Comparison of ENCODE assay signal across 8 cellular contexts in genomic region chr2:30862054-30862651, GRCh38. TPM values are rescaled to one million over a fixed set of nuclear protein-coding genes. Genes with fewer than 3 reads are reported as not detected.
DNase-seq lines count a peak whose midpoint lies in the region; ATAC-seq, FAIRE-seq and TF ChIP-seq lines count a peak whose summit lies in the region.

No MANE protein-coding gene starts in this region.

- TF ChIP-seq RAD21 in GM12878 (IDR thresholded peaks at IDR 0.05; ENCODE audit: insufficient read depth, low read depth, low read length) = peak; percentile 72

- TF ChIP-seq CTCF in GM13977 (IDR thresholded peaks at IDR 0.05; ENCODE audit: extremely low read depth, insufficient read depth, missing control alignments) (peak; percentile 66), RWPE2 (IDR thresholded peaks at IDR 0.05; ENCODE audit: poor library complexity, severe bottlenecking) (peak; percentile 92), GM12878 (IDR thresholded peaks at IDR 0.05 in 2 of 3, conservative IDR thresholded peaks at IDR 0.05 in 1 of 3; ENCODE audit: control insufficient read depth in 2 of 3, extremely low read depth in 1 of 3, insufficient read depth in 1 of 3, low read depth in 3 of 3, low read length in 3 of 3) (peak; percentile 72 to 92 (median 86))

- no peak overlapping the region for H3K4me2 ChIP-seq in GM12878 (ENCODE audit: control insufficient read depth, insufficient read depth)

- TF ChIP-seq EP300 in GM12878 (IDR thresholded peaks at IDR 0.05; ENCODE audit: borderline replicate concordance in 1 of 2, control insufficient read depth in 1 of 2, low read depth in 2 of 2, low read length in 2 of 2) = no peak

- SMC1A ChIA-PET in GM12878 (lab: Charles Lee; ENCODE audit: uncharacterized antibody, unreplicated experiment) = interaction anchor here (0.8 to 7.2 kb wide), 15 partner anchors 10 to 697 kb away, joined by 3 to 59 read pairs (median 4); partner anchors contain the start of gene GALNT14

- POLR2A ChIA-PET in GM12878 (lab: Charles Lee) = no interaction called here

- WGBS in GM12878 (ENCODE audit: insufficient coverage, insufficient replicate concordance, low lambda C conversion rate, missing lambda C conversion rate) = 2% methylated on average over 3 of the region's 3 CpGs

- H3K27ac ChIP-seq in RWPE2 (ENCODE audit: poor library complexity, severe bottlenecking) = no peak overlapping the region
- no peak overlapping the region for H3K27ac ChIP-seq in GM12878 (ENCODE audit: control insufficient read depth, insufficient read depth)

- no peak for FAIRE-seq in GM12878 (lab: Jason Lieb, UNC)

- RAD21 ChIA-PET in GM12878 (lab: Charles Lee; ENCODE audit: unreplicated experiment) = interaction anchor here (0.6 to 6.6 kb wide), 11 partner anchors 10 to 698 kb away, joined by 3 to 61 read pairs (median 6); partner anchors contain the start of gene GALNT14

- H3K4me3 ChIP-seq in RWPE2 (ENCODE audit: severe bottlenecking) (no peak overlapping the region), GM12878 (no peak overlapping the region)

- in situ Hi-C loops in GM13977 (cut with MboI; ENCODE audit: low pct_unique_long_range_greater_than_20kb, low sequenced_read_pairs, unreplicated experiment) (no loop called here), GM12878 (cut with MboI) (loop anchor here (5.0 to 10.0 kb wide), 3 partner anchors 145 to 470 kb away; no protein-coding TSS in a partner anchor)

- ATAC-seq in RWPE2 (ENCODE audit: low read depth) (peak; percentile 68), GM12878 (peak; percentile 84)

- no TSS peak for BruUV-seq in GM12878 (replicated peaks; lab: Mats Ljungman, UMichigan)

- intact Hi-C loops in GM12878 (cut with micrococcal nuclease; ENCODE audit: unreplicated experiment) = loop anchor here (1.0 to 10.0 kb wide), 4 partner anchors 148 to 697 kb away; no protein-coding TSS in a partner anchor

- TF ChIP-seq POLR2A in GM12878 (IDR thresholded peaks at IDR 0.05; ENCODE audit: low read depth, low read length) = no peak

- no peak overlapping the region for H2AFZ ChIP-seq in GM12878 (ENCODE audit: control insufficient read depth, low read depth, low read length)

- H3K36me3 ChIP-seq in RWPE2 (ENCODE audit: low read depth) = no peaks in the 10 kb centered on the region
- H3K36me3 ChIP-seq in GM12878 (ENCODE audit: control insufficient read depth in 2 of 2, insufficient read depth in 2 of 2, low read length in 1 of 2) = no peaks in the 10 kb centered on the region

- no peaks in the 10 kb centered on the region for H4K20me1 ChIP-seq in GM12878 (ENCODE audit: control insufficient read depth, insufficient read depth)

- DNase-seq in AG20443 (ENCODE audit: low spot score) = peak; percentile 67
- peak; percentile 61 for DNase-seq in GM13977 (ENCODE audit: low spot score)
- DNase-seq in Kasumi-1 (lab: John Stamatoyannopoulos, UW) = peak; percentile 68 to 76
- DNase-seq in RWPE2 (ENCODE audit: low spot score) = peak; percentile 76
- no peak for DNase-seq in GM12878 (ENCODE audit: low read depth, low spot score)
- DNase-seq in iris pigment epithelial cell (ENCODE audit: low read depth) = peak; percentile 71
- peak in 2 of 3 experiments; percentile 4 to 31 for DNase-seq in stimulated activated CD4-positive, alpha-beta T cell treated with anti-CD3 and anti-CD28 coated beads, TNF-alpha, amount 100 ng/mL, for 24 hours (ENCODE audit: low read depth in 3 of 3)
- DNase-seq in middle frontal gyrus (ENCODE audit: extremely low spot score, low spot score) = no peak

- no peak overlapping the region for H3K9ac ChIP-seq in GM12878 (ENCODE audit: control insufficient read depth, insufficient read depth, low read length)

- H3K27me3 ChIP-seq in RWPE2 (ENCODE audit: insufficient read depth, poor library complexity, severe bottlenecking) (no peaks in the 10 kb centered on the region), GM12878 (replicated peaks in 1 of 2; ENCODE audit: control insufficient read depth in 2 of 2, insufficient read depth in 2 of 2, low read length in 1 of 2) (no peaks in the 10 kb centered on the region)

- H3K9me3 ChIP-seq in RWPE2 (ENCODE audit: severe bottlenecking) (no peaks in the 10 kb centered on the region), GM12878 (replicated peaks; ENCODE audit: control insufficient read depth, insufficient read depth, low read length) (no peaks in the 10 kb centered on the region)

- H3K79me2 ChIP-seq in GM12878 (ENCODE audit: control insufficient read depth, insufficient read depth, low read length) = no peaks in the 10 kb centered on the region

- CTCF ChIA-PET in GM12878 (lab: Yijun Ruan, JAX) = interaction anchor here (0.6 to 8.5 kb wide), 31 partner anchors 10 to 1358 kb away, joined by 3 to 147 read pairs (median 4); partner anchors contain the start of gene EHD3

- no peaks in the 10 kb centered on the region for H3K4me1 ChIP-seq in RWPE2 (ENCODE audit: insufficient read depth, poor library complexity, severe bottlenecking)
- H3K4me1 ChIP-seq in GM12878 (ENCODE audit: control insufficient read depth, insufficient read depth, low read length) = peaks cover 14% of the 10 kb centered on the region

TF ChIP-seq in GM12878, 131 proteins besides CTCF, POLR2A, EP300 and RAD21 (continues in another document):
- TF ChIP-seq BCL11A (IDR thresholded peaks at IDR 0.05; ENCODE audit: low read depth, low read length) (no peak), KDM1A (IDR thresholded peaks at IDR 0.05; ENCODE audit: borderline replicate concordance) (no peak), ZZZ3 (IDR thresholded peaks at IDR 0.05; ENCODE audit: control insufficient read depth, insufficient read length, low read depth) (no peak), YY1 (IDR thresholded peaks at IDR 0.05; ENCODE audit: low read depth, low read length) (peak; percentile 78), IKZF1 (conservative IDR thresholded peaks at IDR 0.05) (no peak), SIN3A (IDR thresholded peaks at IDR 0.05; ENCODE audit: low read depth, low read length) (no peak), PAX8 (IDR thresholded peaks at IDR 0.05) (no peak), IKZF2 (IDR thresholded peaks at IDR 0.05) (no peak), IRF5 (IDR thresholded peaks at IDR 0.05; ENCODE audit: borderline replicate concordance) (no peak), RUNX3 (IDR thresholded peaks at IDR 0.05; ENCODE audit: low read length) (0 out of 2 replicates have a peak, but pooled peaks have one; percentile 7), ZNF384 (IDR thresholded peaks at IDR 0.05; ENCODE audit: borderline replicate concordance, low read depth, low read length) (peak; percentile 11; the same call in 1 of the 2 replicates), SMC3 (IDR thresholded peaks at IDR 0.05; ENCODE audit: borderline replicate concordance, low read length) (peak; percentile 84), BRCA1 (IDR thresholded peaks at IDR 0.05; ENCODE audit: low read depth, low read length) (no peak)
- TF ChIP-seq, protein P1, sequence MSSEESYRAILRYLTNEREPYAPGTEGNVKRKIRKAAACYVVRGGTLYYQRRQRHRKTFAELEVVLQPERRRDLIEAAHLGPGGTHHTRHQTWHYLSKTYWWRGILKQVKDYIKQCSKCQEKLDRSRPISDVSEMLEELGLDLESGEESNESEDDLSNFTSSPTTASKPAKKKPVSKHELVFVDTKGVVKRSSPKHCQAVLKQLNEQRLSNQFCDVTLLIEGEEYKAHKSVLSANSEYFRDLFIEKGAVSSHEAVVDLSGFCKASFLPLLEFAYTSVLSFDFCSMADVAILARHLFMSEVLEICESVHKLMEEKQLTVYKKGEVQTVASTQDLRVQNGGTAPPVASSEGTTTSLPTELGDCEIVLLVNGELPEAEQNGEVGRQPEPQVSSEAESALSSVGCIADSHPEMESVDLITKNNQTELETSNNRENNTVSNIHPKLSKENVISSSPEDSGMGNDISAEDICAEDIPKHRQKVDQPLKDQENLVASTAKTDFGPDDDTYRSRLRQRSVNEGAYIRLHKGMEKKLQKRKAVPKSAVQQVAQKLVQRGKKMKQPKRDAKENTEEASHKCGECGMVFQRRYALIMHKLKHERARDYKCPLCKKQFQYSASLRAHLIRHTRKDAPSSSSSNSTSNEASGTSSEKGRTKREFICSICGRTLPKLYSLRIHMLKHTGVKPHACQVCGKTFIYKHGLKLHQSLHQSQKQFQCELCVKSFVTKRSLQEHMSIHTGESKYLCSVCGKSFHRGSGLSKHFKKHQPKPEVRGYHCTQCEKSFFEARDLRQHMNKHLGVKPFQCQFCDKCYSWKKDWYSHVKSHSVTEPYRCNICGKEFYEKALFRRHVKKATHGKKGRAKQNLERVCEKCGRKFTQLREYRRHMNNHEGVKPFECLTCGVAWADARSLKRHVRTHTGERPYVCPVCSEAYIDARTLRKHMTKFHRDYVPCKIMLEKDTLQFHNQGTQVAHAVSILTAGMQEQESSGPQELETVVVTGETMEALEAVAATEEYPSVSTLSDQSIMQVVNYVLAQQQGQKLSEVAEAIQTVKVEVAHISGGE (CRISPR knock-in tag; IDR thresholded peaks at IDR 0.05) = no peak

RNA-seq across cellular contexts. Expression of gene CAPN13, which starts 54.9 kb away (rescaled TPM):
- total RNA-seq in GM12878 (2013; cell fraction: nucleolus; rRNA removed) = 0.56 and 0.73 TPM in 2 replicates
- 0.06 TPM in 1 of 2 replicates, not detected in the other for total RNA-seq in GM12878 (2014; rRNA removed)
- total RNA-seq in GM12878 (2014; rRNA removed; fragmentation: Illumina TruSeq; extraction: Trizol) = not detected in 2 replicates
- not detected in 2 replicates for total RNA-seq in GM12878 (2021)
- not detected for polyA plus RNA-seq in GM12878 (2011; ENCODE audit: low read depth)
- polyA plus RNA-seq in GM12878 (2011; rRNA removed) = 0.10 and 0.22 TPM in 2 replicates
- 0.07 and 0.18 TPM in 2 replicates for polyA plus RNA-seq in GM12878 (2011; cell fraction: cytosol; rRNA removed)
- 1.0 and 1.6 TPM in 2 replicates for polyA plus RNA-seq in GM12878 (2011; cell fraction: nucleus; rRNA removed)
- polyA plus RNA-seq in GM12878 (2012) = not detected in 2 replicates
- polyA plus RNA-seq in GM12878 (2014; fragmentation: Illumina TruSeq; extraction: Trizol) = 0.03 TPM in 1 of 2 replicates, not detected in the other
- polyA plus RNA-seq in GM12878 (2014; fragmentation: Nextera tagmentation; extraction: Ambion mirVana) = not detected
- polyA plus RNA-seq in GM12878 (2014; rRNA removed) = 0.04 TPM in 1 of 2 replicates, not detected in the other
- not detected for polyA plus RNA-seq in GM12878 (2016; fragmentation: Nextera tagmentation; extraction: Ambion mirVana)
- 0.15 and 0.36 TPM in 2 replicates for polyA minus RNA-seq in GM12878 (2011; rRNA and poly(A)+ RNA removed)
- polyA minus RNA-seq in GM12878 (2011; cell fraction: cytosol; rRNA and poly(A)+ RNA removed) = not detected in 2 replicates
- polyA minus RNA-seq in GM12878 (2011; cell fraction: nucleus; rRNA and poly(A)+ RNA removed) = 0.48 TPM in 1 of 2 replicates, not detected in the other

Comparison
In these comparisons a context has a peak if more than half of its experiments do, and no peak if none do; other contexts are left out.
1. DNase-seq: peak in AG20443 (single experiment), GM13977 (single experiment), Kasumi-1 (2 of 2), RWPE2 (single experiment), iris pigment epithelial cell (single experiment) and stimulated activated CD4-positive, alpha-beta T cell treated with anti-CD3 and anti-CD28 coated beads, TNF-alpha, amount 100 ng/mL, for 24 hours (2 of 3); none in GM12878 (single experiment) and middle frontal gyrus (single experiment).
2. Peak in every context shown above with its lines, with median percentiles within 50 percentile points of each other: CTCF ChIP-seq.